8 cellular contexts compared by ENCODE assay signal in the genomic region with DNA sequence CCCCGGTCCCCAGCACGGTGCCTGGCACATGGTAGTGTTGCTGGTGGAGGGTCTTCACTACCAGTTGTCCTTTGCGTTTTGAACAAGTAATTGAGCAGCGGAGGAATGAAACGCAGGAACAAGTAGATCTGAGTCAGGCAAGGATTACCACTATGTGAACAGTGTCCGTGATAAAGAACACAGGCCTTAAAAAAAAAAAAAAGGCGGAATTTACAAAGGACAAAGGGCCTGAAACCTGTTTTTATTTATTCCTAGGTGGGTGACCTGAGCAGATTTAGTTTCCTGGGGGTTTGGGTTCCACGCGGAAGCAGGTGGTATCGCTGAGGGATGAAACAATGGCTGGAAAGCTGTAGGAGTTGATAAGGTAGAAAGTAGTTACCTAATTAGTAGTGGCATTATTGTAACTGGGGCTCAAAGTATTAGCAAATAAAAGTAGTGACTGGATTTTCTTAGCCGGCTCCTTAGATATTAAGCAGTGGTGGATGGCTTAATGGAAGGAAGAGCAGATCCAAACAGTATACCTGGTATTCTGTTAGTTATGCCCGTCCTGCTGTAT. TPM values are rescaled to one million over a fixed set of nuclear protein-coding genes. Genes with fewer than 3 reads are reported as not detected.
DNase-seq lines count a peak whose midpoint lies in the region; ATAC-seq and TF ChIP-seq lines count a peak whose summit lies in the region.

No MANE protein-coding gene starts in this region.

- H3K36me3 ChIP-seq in HUES6 (ENCODE audit: control insufficient read depth, insufficient read depth, low read length) (no peaks in the 10 kb centered on the region), BE2C (no peaks in the 10 kb centered on the region)

- H3K4me3 ChIP-seq in HUES6 (ENCODE audit: low read depth, low read length) (peak overlapping the region; percentile 99), iPS-11a (ENCODE audit: low read depth, low read length) (peak overlapping the region; percentile 79), skin epidermis (peak overlapping the region; percentile 54 to 78 (median 63)), BE2C (ENCODE audit: low read depth, low read length) (no peak overlapping the region)

- peak overlapping the region; percentile 73 for H3K9ac ChIP-seq in HUES6 (ENCODE audit: low read length)

- peak overlapping the region; percentile 81 for H3K4me3 Mint-ChIP-seq in activated naive CD8-positive, alpha-beta T cell treated with anti-CD3 and anti-CD28 coated beads for 36 hours

- ATAC-seq in HG02970 (IDR thresholded peaks at IDR 0.05; ENCODE audit: low FRiP score, unreplicated experiment) = no peak

- H3K9me3 ChIP-seq in HUES6 (ENCODE audit: control insufficient read depth, insufficient read depth, low read depth, low read length) = no peaks in the 10 kb centered on the region
- H3K9me3 ChIP-seq in BE2C = no peaks in the 10 kb centered on the region

- H3K27ac Mint-ChIP-seq in activated naive CD8-positive, alpha-beta T cell treated with anti-CD3 and anti-CD28 coated beads for 36 hours = no peak overlapping the region

- H3K9me3 Mint-ChIP-seq in activated naive CD8-positive, alpha-beta T cell treated with anti-CD3 and anti-CD28 coated beads for 36 hours = peaks cover 4% of the 10 kb centered on the region

- DNase-seq in activated naive CD8-positive, alpha-beta T cell treated with anti-CD3 and anti-CD28 coated beads for 36 hours = no peak
- DNase-seq in BE2C (no peak), SKM-1 treated with dmso at 0.1 percent for 144 hours (lab: John Stamatoyannopoulos, UW; ENCODE audit: unreplicated experiment) (no peak)
- no peak for DNase-seq in activated CD4-positive, alpha-beta T cell treated with anti-CD3 and anti-CD28 coated beads, Interleukin-2, amount 50 U/mL, for 4 hours

- H3K4me1 Mint-ChIP-seq in activated naive CD8-positive, alpha-beta T cell treated with anti-CD3 and anti-CD28 coated beads for 36 hours = peaks cover 27% of the 10 kb centered on the region

- H3K27me3 Mint-ChIP-seq in activated naive CD8-positive, alpha-beta T cell treated with anti-CD3 and anti-CD28 coated beads for 36 hours = peaks cover 22% of the 10 kb centered on the region

- H3K36me3 Mint-ChIP-seq in activated naive CD8-positive, alpha-beta T cell treated with anti-CD3 and anti-CD28 coated beads for 36 hours = peaks cover 3% of the 10 kb centered on the region

- H3K27me3 ChIP-seq in HUES6 (ENCODE audit: control insufficient read depth, insufficient read depth, low read length) (no peaks in the 10 kb centered on the region), BE2C (no peaks in the 10 kb centered on the region)

- peaks cover 21% of the 10 kb centered on the region for H3K4me1 ChIP-seq in HUES6 (ENCODE audit: control insufficient read depth, insufficient read depth, low read length)
- H3K4me1 ChIP-seq in BE2C = no peaks in the 10 kb centered on the region

- TF ChIP-seq CTCF in BE2C (IDR thresholded peaks at IDR 0.05; ENCODE audit: low read depth, low read length) = no peak

- H3K27ac ChIP-seq in HUES6 (ENCODE audit: low read depth, low read length) (no peak overlapping the region), skin epidermis (peak overlapping the region in 18 of 21 experiments; percentile 56 to 95 (median 88))

RNA-seq across cellular contexts. Expression of a gene that starts 1.1 kb away (rescaled TPM):
- 1 to 10 TPM; 2.2 to 2.4 TPM for total RNA-seq in activated naive CD8-positive, alpha-beta T cell treated with anti-CD3 and anti-CD28 coated beads for 36 hours
- 12.2 TPM for polyA plus RNA-seq in BE2C (2012; ENCODE audit: insufficient read depth, insufficient read length, low read depth)
